Comparison of ENCODE assay signal across 16 cellular contexts in the genomic region with DNA sequence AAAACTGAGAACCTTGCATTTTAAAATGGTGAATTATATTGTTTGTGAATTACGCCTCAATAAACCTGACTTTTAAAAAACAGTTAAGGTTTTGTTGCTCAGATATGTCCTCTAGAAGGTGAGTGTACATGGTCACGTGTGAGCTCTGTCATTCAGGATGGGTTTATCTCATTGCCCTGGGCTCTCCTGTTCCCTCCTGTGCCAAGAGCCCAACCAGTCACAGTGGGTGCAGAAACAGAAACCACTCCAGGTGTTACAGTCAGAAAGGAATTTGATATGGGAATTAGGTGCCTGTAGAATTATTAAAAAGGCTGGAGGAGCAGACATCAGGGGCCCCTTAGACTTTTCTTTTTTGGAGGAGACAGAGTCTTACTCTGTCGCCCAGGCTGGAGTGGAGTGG.
"Had no signal": no experiment of that assay in that cellular context is flagged by ENCODE, and none has a peak within 500 bp of the region (broad histone marks: within the 10 kb centered on the region; RNA-seq: fewer than 3 reads in every experiment).

No MANE protein-coding gene starts in this region.

- H3K36me3 ChIP-seq: suprapubic skin had no signal

- H3K9me3 ChIP-seq: psoas muscle, spleen, suprapubic skin had no signal

- H3K9me3 Mint-ChIP-seq: activated CD4-positive, alpha-beta memory T cell treated with anti-CD3 and anti-CD28 coated beads for 36 hours; activated naive CD4-positive, alpha-beta T cell treated with anti-CD3 and anti-CD28 coated beads, Interleukin-2, amount 50 U/mL, for 72 hours; activated T-cell treated with anti-CD3 and anti-CD28 coated beads, Interleukin-2, amount 50 U/mL, for 4 hours; brain; natural killer cell treated with Interleukin-12 subunit alpha and Interleukin-12 subunit beta and Interleukin-15 and Interleukin-18, amount 100 ng/mL, for 72 hours; stimulated activated naive B cell treated with anti-CD40 and anti-IgM and Interleukin-4, amounts not matched to agents 10 μg/mL and 1 μg/mL and 100 μg/mL, for 72 hours had no signal

- H3K4me3 ChIP-seq: lung, psoas muscle, spleen, suprapubic skin had no signal

- H3K36me3 Mint-ChIP-seq: activated CD4-positive, alpha-beta memory T cell treated with anti-CD3 and anti-CD28 coated beads for 36 hours; activated naive CD4-positive, alpha-beta T cell treated with anti-CD3 and anti-CD28 coated beads, Interleukin-2, amount 50 U/mL, for 72 hours; brain; natural killer cell treated with Interleukin-12 subunit alpha and Interleukin-12 subunit beta and Interleukin-15 and Interleukin-18, amount 100 ng/mL, for 72 hours had no signal

- H3K27ac Mint-ChIP-seq: activated CD4-positive, alpha-beta memory T cell treated with anti-CD3 and anti-CD28 coated beads for 36 hours; activated naive CD4-positive, alpha-beta T cell treated with anti-CD3 and anti-CD28 coated beads, Interleukin-2, amount 50 U/mL, for 72 hours; brain; natural killer cell treated with Interleukin-12 subunit alpha and Interleukin-12 subunit beta and Interleukin-15 and Interleukin-18, amount 100 ng/mL, for 72 hours; stimulated activated naive B cell treated with anti-CD40 and anti-IgM and Interleukin-4, amounts not matched to agents 10 μg/mL and 1 μg/mL and 100 μg/mL, for 72 hours had no signal

- H3K27ac ChIP-seq: psoas muscle, spleen, suprapubic skin had no signal

- ATAC-seq: activated naive CD4-positive, alpha-beta T cell treated with anti-CD3 and anti-CD28 coated beads, Interleukin-2, amount 50 U/mL, for 72 hours; activated T-cell treated with anti-CD3 and anti-CD28 coated beads, Interleukin-2, amount 50 U/mL, for 4 hours; natural killer cell treated with Interleukin-12 subunit alpha and Interleukin-12 subunit beta and Interleukin-15 and Interleukin-18, amount 100 ng/mL, for 72 hours; psoas muscle; sciatic nerve; stimulated activated naive B cell treated with anti-CD40 and anti-IgM and Interleukin-4, amounts not matched to agents 10 μg/mL and 1 μg/mL and 100 μg/mL, for 72 hours had no signal

- H3K4me3 Mint-ChIP-seq: activated CD4-positive, alpha-beta memory T cell treated with anti-CD3 and anti-CD28 coated beads for 36 hours; activated T-cell treated with anti-CD3 and anti-CD28 coated beads, Interleukin-2, amount 50 U/mL, for 4 hours; brain; natural killer cell treated with Interleukin-12 subunit alpha and Interleukin-12 subunit beta and Interleukin-15 and Interleukin-18, amount 100 ng/mL, for 72 hours; stimulated activated naive B cell treated with anti-CD40 and anti-IgM and Interleukin-4, amounts not matched to agents 10 μg/mL and 1 μg/mL and 100 μg/mL, for 72 hours had no signal

- H3K4me1 ChIP-seq: psoas muscle, suprapubic skin had no signal

- DNase-seq: activated CD4-positive, alpha-beta memory T cell treated with anti-CD3 and anti-CD28 coated beads for 36 hours; activated effector memory CD4-positive, alpha-beta T cell treated with anti-CD3 and anti-CD28 coated beads, Interleukin-2, amount 50 U/mL, for 16 hours; activated T-cell treated with anti-CD3 and anti-CD28 coated beads, Interleukin-2, amount 50 U/mL, for 4 hours; amniotic stem cell; hypothalamus; psoas muscle; spleen; stimulated activated CD4-positive, alpha-beta T cell treated with anti-CD3 and anti-CD28 coated beads, Interleukin-1b, Interleukin-23, amount 100 ng/mL, for 48 hours; stimulated activated naive B cell treated with anti-CD40 and anti-IgM and Interleukin-4, amounts not matched to agents 10 μg/mL and 1 μg/mL and 100 μg/mL, for 72 hours; T1000 had no signal

- H3K27me3 ChIP-seq: spleen, suprapubic skin had no signal

- H3K27me3 Mint-ChIP-seq: stimulated activated naive B cell treated with anti-CD40 and anti-IgM and Interleukin-4, amounts not matched to agents 10 μg/mL and 1 μg/mL and 100 μg/mL, for 72 hours had no signal
